7 cellular contexts compared by ENCODE assay signal in the genomic region with DNA sequence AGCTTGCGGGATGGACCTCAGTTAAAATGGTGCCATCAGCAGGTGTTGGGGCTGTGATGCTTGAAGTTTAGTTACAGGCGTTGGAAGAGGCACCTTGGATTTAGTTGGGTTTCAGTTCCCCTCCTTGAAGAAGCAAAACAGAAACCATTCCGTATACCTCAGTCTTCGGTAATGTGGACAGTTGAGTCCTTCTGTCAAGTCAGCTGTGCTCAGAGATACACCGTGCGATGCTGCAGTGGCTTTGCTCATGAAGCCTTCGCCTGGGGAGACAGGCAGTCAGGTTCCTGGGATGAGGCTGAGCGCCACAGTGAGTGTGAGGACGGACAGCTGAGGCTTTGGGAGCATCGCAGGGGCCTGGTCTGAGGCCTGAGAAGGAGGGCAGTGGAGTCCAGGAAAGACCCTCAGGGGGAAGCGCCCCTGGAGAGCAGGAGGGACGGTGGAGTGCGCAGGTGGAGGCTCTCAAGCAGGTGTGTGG.
DNase-seq lines count a peak whose midpoint lies in the region; ATAC-seq and FAIRE-seq lines count a peak whose summit lies in the region.

No MANE protein-coding gene starts in this region.

- DNase-seq in iPS-NIHi11 (ENCODE audit: low spot score) = peak; percentile 21
- no peak for DNase-seq in stimulated activated naive CD4-positive, alpha-beta T cell treated with Interleukin-2 at 50 U/mL for 16 hours (lab: John Stamatoyannopoulos, UW)
- DNase-seq in RCC 7860 (ENCODE audit: low spot score) = no peak
- no peak for DNase-seq in NCI-H128 (lab: John Stamatoyannopoulos, UW; ENCODE audit: unreplicated experiment)

- FAIRE-seq in RCC 7860 (lab: Jason Lieb, UNC) = no peak

- peak; percentile 87 for ATAC-seq in GM18517 (IDR thresholded peaks at IDR 0.05; ENCODE audit: unreplicated experiment)
- peak; percentile 83 for ATAC-seq in GM21390 (IDR thresholded peaks at IDR 0.05; ENCODE audit: unreplicated experiment)
- peak; percentile 86 for ATAC-seq in HG03520 (IDR thresholded peaks at IDR 0.05; ENCODE audit: unreplicated experiment)
